1 cellular context compared by ENCODE assay signal in genomic region chr5:154334406-154335041, GRCh38.
TF ChIP-seq lines count a peak whose summit lies in the region.

No MANE protein-coding gene starts in this region.

TF ChIP-seq in HEK293, 187 proteins besides CTCF, POLR2A, EP300 and RAD21 (continued from another document):
- TF ChIP-seq PRDM10 (tag by site-specific recombination; IDR thresholded peaks at IDR 0.05) = no peak
- TF ChIP-seq ZNF670 (tag by site-specific recombination; IDR thresholded peaks at IDR 0.05; ENCODE audit: low read depth) = no peak
